1 cellular context compared by ENCODE assay signal in the genomic region with DNA sequence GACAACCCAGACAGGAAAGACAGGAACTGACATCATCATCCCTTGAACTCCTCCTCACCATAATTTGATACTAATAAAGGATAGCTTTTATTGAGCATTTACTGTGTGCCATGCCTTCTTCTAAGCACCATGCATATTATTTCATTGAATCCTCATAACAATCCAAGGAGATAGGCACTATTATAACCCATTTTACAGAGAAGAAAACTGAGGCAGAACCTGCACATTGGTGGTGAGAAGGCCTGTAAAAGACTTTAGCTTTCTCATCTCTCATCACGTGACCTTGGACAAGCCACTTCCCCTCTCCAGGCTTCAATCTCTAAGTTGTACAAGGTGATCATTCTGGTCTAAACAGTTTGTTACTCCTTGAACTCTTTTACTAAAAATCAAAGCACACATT.
TF ChIP-seq lines count a peak whose summit lies in the region.

No MANE protein-coding gene starts in this region.

TF ChIP-seq in K562, 482 proteins besides CTCF, POLR2A, EP300 and RAD21 (continued from another document):
- TF ChIP-seq, protein P1, sequence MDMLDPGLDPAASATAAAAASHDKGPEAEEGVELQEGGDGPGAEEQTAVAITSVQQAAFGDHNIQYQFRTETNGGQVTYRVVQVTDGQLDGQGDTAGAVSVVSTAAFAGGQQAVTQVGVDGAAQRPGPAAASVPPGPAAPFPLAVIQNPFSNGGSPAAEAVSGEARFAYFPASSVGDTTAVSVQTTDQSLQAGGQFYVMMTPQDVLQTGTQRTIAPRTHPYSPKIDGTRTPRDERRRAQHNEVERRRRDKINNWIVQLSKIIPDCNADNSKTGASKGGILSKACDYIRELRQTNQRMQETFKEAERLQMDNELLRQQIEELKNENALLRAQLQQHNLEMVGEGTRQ (CRISPR knock-in tag; IDR thresholded peaks at IDR 0.05) = peak; percentile 16; the same call in 1 of the 2 replicates
- TF ChIP-seq SPI1 (IDR thresholded peaks at IDR 0.05; ENCODE audit: borderline replicate concordance, low read depth, low read length) (peak; percentile 8; the same call in 1 of the 2 replicates), ADNP (tag; IDR thresholded peaks at IDR 0.05) (peak; percentile 72; the same call in 1 of the 2 replicates), SMARCA5 (IDR thresholded peaks at IDR 0.05) (0 out of 2 replicates have a peak, but pooled peaks have one; percentile 29), KDM1A (IDR thresholded peaks at IDR 0.05) (peak; percentile 25 to 34; a peak in 2 of 4 replicates)
- TF ChIP-seq, protein P2, sequence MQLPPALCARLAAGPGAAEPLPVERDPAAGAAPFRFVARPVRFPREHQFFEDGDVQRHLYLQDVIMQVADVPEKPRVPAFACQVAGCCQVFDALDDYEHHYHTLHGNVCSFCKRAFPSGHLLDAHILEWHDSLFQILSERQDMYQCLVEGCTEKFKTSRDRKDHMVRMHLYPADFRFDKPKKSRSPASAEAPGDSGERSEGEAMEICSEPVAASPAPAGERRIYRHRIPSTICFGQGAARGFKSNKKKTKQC (CRISPR knock-in tag; IDR thresholded peaks at IDR 0.05) = no peak
- TF ChIP-seq, protein P3, sequence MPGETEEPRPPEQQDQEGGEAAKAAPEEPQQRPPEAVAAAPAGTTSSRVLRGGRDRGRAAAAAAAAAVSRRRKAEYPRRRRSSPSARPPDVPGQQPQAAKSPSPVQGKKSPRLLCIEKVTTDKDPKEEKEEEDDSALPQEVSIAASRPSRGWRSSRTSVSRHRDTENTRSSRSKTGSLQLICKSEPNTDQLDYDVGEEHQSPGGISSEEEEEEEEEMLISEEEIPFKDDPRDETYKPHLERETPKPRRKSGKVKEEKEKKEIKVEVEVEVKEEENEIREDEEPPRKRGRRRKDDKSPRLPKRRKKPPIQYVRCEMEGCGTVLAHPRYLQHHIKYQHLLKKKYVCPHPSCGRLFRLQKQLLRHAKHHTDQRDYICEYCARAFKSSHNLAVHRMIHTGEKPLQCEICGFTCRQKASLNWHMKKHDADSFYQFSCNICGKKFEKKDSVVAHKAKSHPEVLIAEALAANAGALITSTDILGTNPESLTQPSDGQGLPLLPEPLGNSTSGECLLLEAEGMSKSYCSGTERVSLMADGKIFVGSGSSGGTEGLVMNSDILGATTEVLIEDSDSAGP (CRISPR knock-in tag; IDR thresholded peaks at IDR 0.05) = no peak
